In the genomic region with DNA sequence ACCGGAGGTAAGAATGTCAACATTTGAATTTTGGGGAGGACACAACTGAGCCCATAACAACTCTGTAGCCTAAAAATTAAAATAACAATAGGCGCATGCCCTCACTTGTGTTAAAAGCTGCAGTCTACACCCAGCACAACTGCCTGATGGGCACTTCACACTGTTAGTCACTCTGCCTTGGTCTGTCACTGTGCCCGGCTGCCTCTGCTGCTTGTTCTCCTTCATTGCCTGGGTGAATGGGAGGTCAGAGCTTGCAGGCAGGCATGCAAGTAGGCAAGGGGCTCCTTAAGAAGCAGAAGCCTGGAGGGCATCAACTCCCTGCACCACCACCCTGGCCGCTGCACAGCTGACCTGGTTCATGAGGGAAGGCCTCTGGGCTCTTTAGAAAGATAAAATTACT, we compare ENCODE assay signal across 18 cellular contexts.
"Had no signal": no experiment of that assay in that cellular context is flagged by ENCODE, and none has a peak within 500 bp of the region (broad histone marks: within the 10 kb centered on the region; RNA-seq: fewer than 3 reads in every experiment).

No MANE protein-coding gene starts in this region.

- H3K36me3 ChIP-seq: adrenal gland, cardiac muscle cell, gastrocnemius medialis, heart left ventricle, neutrophil, right atrium auricular region, tibial artery had no signal

- H3K9me3 Mint-ChIP-seq: activated naive CD4-positive, alpha-beta T cell treated with anti-CD3 and anti-CD28 coated beads for 36 hours; activated T-helper 17 cell treated with anti-CD3 and anti-CD28 coated beads, Interleukin-2, amount 50 U/mL, for 72 hours; natural killer cell; stimulated activated memory B cell treated with anti-CD40 and anti-IgM and Interleukin-4, amounts not matched to agents 10 μg/mL and 1 μg/mL and 100 μg/mL, for 72 hours had no signal

- H3K4me3 Mint-ChIP-seq: activated naive CD4-positive, alpha-beta T cell treated with anti-CD3 and anti-CD28 coated beads for 36 hours; endodermal cell; natural killer cell; stimulated activated memory B cell treated with anti-CD40 and anti-IgM and Interleukin-4, amounts not matched to agents 10 μg/mL and 1 μg/mL and 100 μg/mL, for 72 hours had no signal

- H3K4me3 ChIP-seq: adrenal gland, cardiac muscle cell, gastrocnemius medialis, heart left ventricle, right atrium auricular region, tibial artery had no signal

- H3K4me1 ChIP-seq: adrenal gland, gastrocnemius medialis, tibial artery had no signal

- H3K27ac Mint-ChIP-seq: activated T-helper 17 cell treated with anti-CD3 and anti-CD28 coated beads, Interleukin-2, amount 50 U/mL, for 72 hours; endodermal cell; natural killer cell; stimulated activated memory B cell treated with anti-CD40 and anti-IgM and Interleukin-4, amounts not matched to agents 10 μg/mL and 1 μg/mL and 100 μg/mL, for 72 hours had no signal

- H3K9me3 ChIP-seq: adrenal gland, gastrocnemius medialis, neutrophil, right atrium auricular region, SK-N-SH, tibial artery had no signal

- H3K36me3 Mint-ChIP-seq: natural killer cell; stimulated activated memory B cell treated with anti-CD40 and anti-IgM and Interleukin-4, amounts not matched to agents 10 μg/mL and 1 μg/mL and 100 μg/mL, for 72 hours had no signal

- DNase-seq: activated CD4-positive, alpha-beta T cell treated with anti-CD3 and anti-CD28 coated beads for 48 hours; activated naive CD4-positive, alpha-beta T cell treated with anti-CD3 and anti-CD28 coated beads for 36 hours; adrenal gland; endodermal cell; gastrocnemius medialis; heart left ventricle; mammary epithelial cell; natural killer cell; SK-N-SH; stimulated activated CD4-positive, alpha-beta T cell treated with anti-CD3 and anti-CD28 coated beads, Interleukin-2, amount 100 ng/mL, for 48 hours; T-helper 1 cell; tibial artery had no signal

- ATAC-seq: activated T-helper 17 cell treated with anti-CD3 and anti-CD28 coated beads, Interleukin-2, amount 50 U/mL, for 72 hours; gastrocnemius medialis; heart left ventricle; left lobe of liver; natural killer cell; stimulated activated memory B cell treated with anti-CD40 and anti-IgM and Interleukin-4, amounts not matched to agents 10 μg/mL and 1 μg/mL and 100 μg/mL, for 72 hours had no signal

- H3K27me3 ChIP-seq: adrenal gland, cardiac muscle cell, gastrocnemius medialis, neutrophil, right atrium auricular region, tibial artery had no signal

- H3K27ac ChIP-seq: adrenal gland, cardiac muscle cell, gastrocnemius medialis, heart left ventricle, neutrophil, right atrium auricular region, tibial artery had no signal

- H3K27me3 Mint-ChIP-seq: activated T-helper 17 cell treated with anti-CD3 and anti-CD28 coated beads, Interleukin-2, amount 50 U/mL, for 72 hours had no signal

- H3K4me1 Mint-ChIP-seq: endodermal cell; natural killer cell; stimulated activated memory B cell treated with anti-CD40 and anti-IgM and Interleukin-4, amounts not matched to agents 10 μg/mL and 1 μg/mL and 100 μg/mL, for 72 hours had no signal
